ENCODE assay signal across 10 cellular contexts in genomic region chr1:38803647-38804046, GRCh38. TPM values are rescaled to one million over a fixed set of nuclear protein-coding genes. Genes with fewer than 3 reads are reported as not detected.
DNase-seq lines count a peak whose midpoint lies in the region; ATAC-seq and TF ChIP-seq lines count a peak whose summit lies in the region.
"Had no signal": no experiment of that assay in that cellular context is flagged by ENCODE, and none has a peak within 500 bp of the region (broad histone marks: within the 10 kb centered on the region; RNA-seq: fewer than 3 reads in every experiment).

No MANE protein-coding gene starts in this region.

- H4K20me1 ChIP-seq in MM.1S (ENCODE audit: insufficient read depth, low read length), result no peaks in the 10 kb centered on the region

- H3K4me3 Mint-ChIP-seq in endothelial cell (ENCODE audit: unreplicated experiment) (peak overlapping the region; percentile 76), neural crest cell (peak overlapping the region; percentile 80)

- no peak overlapping the region for H3K27ac ChIP-seq in MM.1S (ENCODE audit: low read length)
- H3K27ac ChIP-seq: 22Rv1, adrenal gland had no signal

- 0 out of 2 replicates have a peak, but pooled peaks cover 4% of the 10 kb centered on the region for H3K4me1 ChIP-seq in MM.1S (ENCODE audit: low read length)
- H3K4me1 ChIP-seq: adrenal gland had no signal

- H3K79me2 ChIP-seq in MM.1S (ENCODE audit: low read length), result no peaks in the 10 kb centered on the region

- DNase-seq in DMS 273 treated with DMSO at 0.1 percent for 48 hours (lab: John Stamatoyannopoulos, UW) (peak; percentile 96), DMS 273 (lab: John Stamatoyannopoulos, UW; ENCODE audit: unreplicated experiment) (no peak), MM.1S (no peak), endothelial cell (ENCODE audit: low spot score) (no peak), neural crest cell (ENCODE audit: low read depth, low spot score) (no peak), GF-D8 (lab: John Stamatoyannopoulos, UW) (no peak)
- DNase-seq in activated effector memory CD4-positive, alpha-beta T cell treated with anti-CD3 and anti-CD28 coated beads, Interleukin-2, amount 50 U/mL, for 16 hours, result no peak
- DNase-seq: adrenal gland had no signal

- TF ChIP-seq CTCF in MM.1S (IDR thresholded peaks at IDR 0.05; ENCODE audit: low read length) (no peak), endothelial cell (IDR thresholded peaks at IDR 0.05; ENCODE audit: unreplicated experiment) (no peak), neural crest cell (conservative IDR thresholded peaks at IDR 0.05) (no peak)

- no peak for ATAC-seq in HG03432 (IDR thresholded peaks at IDR 0.05; ENCODE audit: unreplicated experiment)

- H3K9me3 Mint-ChIP-seq in endothelial cell (ENCODE audit: unreplicated experiment), result no peaks in the 10 kb centered on the region
- peaks cover 4% of the 10 kb centered on the region for H3K9me3 Mint-ChIP-seq in neural crest cell

- H3K4me2 ChIP-seq in MM.1S (ENCODE audit: low read depth, low read length), result peak overlapping the region; percentile 71

- peaks cover 10% of the 10 kb centered on the region for H3K27me3 ChIP-seq in MM.1S (replicated peaks; ENCODE audit: insufficient read depth, low read length)

- H2AFZ ChIP-seq in MM.1S (ENCODE audit: low read length), result no peak overlapping the region; the same call in 1 of the 2 replicates

- H3K36me3 Mint-ChIP-seq in endothelial cell (ENCODE audit: low read depth, unreplicated experiment), result no peaks in the 10 kb centered on the region
- H3K36me3 Mint-ChIP-seq in neural crest cell (ENCODE audit: low read depth), result no peaks in the 10 kb centered on the region

- no peaks in the 10 kb centered on the region for H3K36me3 ChIP-seq in MM.1S (replicated peaks; ENCODE audit: insufficient read depth, low read length)
- H3K36me3 ChIP-seq: adrenal gland had no signal

- H3K9ac ChIP-seq in MM.1S (ENCODE audit: low read length), result no peak overlapping the region

- no peak overlapping the region for H3K27ac Mint-ChIP-seq in endothelial cell (ENCODE audit: unreplicated experiment)
- H3K27ac Mint-ChIP-seq in neural crest cell (ENCODE audit: unreplicated experiment), result no peak overlapping the region

- peaks cover 5% of the 10 kb centered on the region for H3K4me1 Mint-ChIP-seq in endothelial cell (ENCODE audit: unreplicated experiment)
- peaks cover 10% of the 10 kb centered on the region for H3K4me1 Mint-ChIP-seq in neural crest cell

- H3K4me3 ChIP-seq in MM.1S (ENCODE audit: low read length), result peak overlapping the region; percentile 48

- no peaks in the 10 kb centered on the region for H3K9me2 ChIP-seq in MM.1S (replicated peaks; ENCODE audit: insufficient read depth, low read length)

- no peaks in the 10 kb centered on the region for H3F3A ChIP-seq in MM.1S (ENCODE audit: insufficient read depth, low read length)

- peaks cover 2% of the 10 kb centered on the region for H3K27me3 Mint-ChIP-seq in endothelial cell (ENCODE audit: unreplicated experiment)
- peaks cover 60% of the 10 kb centered on the region for H3K27me3 Mint-ChIP-seq in neural crest cell (ENCODE audit: low read depth)

- no peaks in the 10 kb centered on the region for H3K9me3 ChIP-seq in MM.1S (replicated peaks; ENCODE audit: insufficient read depth, low read length)
- H3K9me3 ChIP-seq: adrenal gland had no signal

RNA-seq across cellular contexts. Expression of gene RRAGC, which starts 55.9 kb away (rescaled TPM):
- total RNA-seq in endothelial cell (ENCODE audit: unreplicated experiment), result 27.3 TPM
- total RNA-seq in neural crest cell, result 21.0 and 24.1 TPM in 2 replicates
